ENCODE assay signal across 9 cellular contexts in the genomic region with DNA sequence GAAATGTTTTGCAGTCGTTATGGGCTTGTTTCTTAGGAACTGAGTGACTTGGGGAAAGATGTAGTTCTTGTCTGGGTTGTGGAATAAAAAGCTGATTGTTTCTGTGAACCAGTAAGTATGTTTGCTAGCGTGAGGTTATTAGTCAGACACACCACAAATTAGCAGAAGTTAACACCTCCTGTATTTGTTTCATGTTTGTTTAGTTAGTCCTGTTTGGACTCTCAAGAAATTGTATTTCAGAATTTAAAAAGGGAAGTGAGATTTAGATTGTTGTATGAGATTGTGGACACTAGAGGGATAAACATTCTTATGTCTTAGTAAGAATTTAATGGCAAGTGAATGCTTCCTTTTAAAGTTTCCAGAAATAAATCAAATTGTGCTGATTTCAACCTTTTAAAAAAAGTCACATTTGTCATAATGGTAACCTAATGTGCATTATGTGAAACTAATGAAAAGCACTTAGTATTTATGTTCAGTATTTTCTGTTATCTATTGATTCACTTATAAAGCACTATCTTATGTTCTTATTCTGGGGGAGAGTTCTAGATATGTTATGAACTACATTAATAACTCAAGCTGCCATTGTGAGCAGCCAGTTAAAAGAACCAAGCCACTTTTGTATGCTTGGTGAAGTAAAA. TPM values are rescaled to one million over a fixed set of nuclear protein-coding genes. Genes with fewer than 3 reads are reported as not detected.
DNase-seq lines count a peak whose midpoint lies in the region; ATAC-seq and TF ChIP-seq lines count a peak whose summit lies in the region.
"Had no signal": no experiment of that assay in that cellular context is flagged by ENCODE, and none has a peak within 500 bp of the region (broad histone marks: within the 10 kb centered on the region; RNA-seq: fewer than 3 reads in every experiment).

No MANE protein-coding gene starts in this region.

- H3K36me3 Mint-ChIP-seq in natural killer cell treated with Interleukin-12 subunit alpha and Interleukin-12 subunit beta and Interleukin-15 and Interleukin-18, amount 100 ng/mL, for 72 hours: peaks cover 9% of the 10 kb centered on the region
- H3K36me3 Mint-ChIP-seq in activated naive CD8-positive, alpha-beta T cell treated with anti-CD3 and anti-CD28 coated beads for 36 hours: peaks cover 15% of the 10 kb centered on the region

- intact Hi-C loops in cardiac septum (cut with DNase I): no loop called here
- intact Hi-C loops in adrenal gland (cut with DNase I): no loop called here

- DNase-seq in cardiac muscle cell (ENCODE audit: low read depth in 1 of 2, low spot score in 1 of 2): peak in 1 of 2 donors; percentile 45
- no peak for DNase-seq in cardiac septum (ENCODE audit: low spot score)
- DNase-seq in adrenal gland: no peak
- no peak for DNase-seq in natural killer cell treated with Interleukin-12 subunit alpha and Interleukin-12 subunit beta and Interleukin-15 and Interleukin-18, amount 100 ng/mL, for 72 hours (ENCODE audit: low spot score)
- no peak for DNase-seq in activated naive CD8-positive, alpha-beta T cell treated with anti-CD3 and anti-CD28 coated beads for 36 hours
- DNase-seq in glomerular visceral epithelial cell (ENCODE audit: extremely low spot score): no peak
- no peak for DNase-seq in anterior cingulate cortex (lab: John Stamatoyannopoulos, UW)

- H3K4me3 ChIP-seq in cardiac muscle cell (no peak overlapping the region), adrenal gland (no peak overlapping the region)
- H3K4me3 ChIP-seq: BLaER1 had no signal

- 55 to 65% (median 59%) methylated on average over 2 of the region's 2 CpGs for WGBS in adrenal gland, 4 donors

- H3K27me3 Mint-ChIP-seq in natural killer cell treated with Interleukin-12 subunit alpha and Interleukin-12 subunit beta and Interleukin-15 and Interleukin-18, amount 100 ng/mL, for 72 hours: no peaks in the 10 kb centered on the region
- H3K27me3 Mint-ChIP-seq in activated naive CD8-positive, alpha-beta T cell treated with anti-CD3 and anti-CD28 coated beads for 36 hours: no peaks in the 10 kb centered on the region

- peak overlapping the region; percentile 52 to 74 for H3K27ac Mint-ChIP-seq in natural killer cell treated with Interleukin-12 subunit alpha and Interleukin-12 subunit beta and Interleukin-15 and Interleukin-18, amount 100 ng/mL, for 72 hours
- no peak overlapping the region for H3K27ac Mint-ChIP-seq in activated naive CD8-positive, alpha-beta T cell treated with anti-CD3 and anti-CD28 coated beads for 36 hours

- peak; percentile 97 for ATAC-seq in HG03159 (IDR thresholded peaks at IDR 0.05; ENCODE audit: unreplicated experiment)
- peak in 1 of 2 donors; percentile 33 for ATAC-seq in natural killer cell treated with Interleukin-12 subunit alpha and Interleukin-12 subunit beta and Interleukin-15 and Interleukin-18, amount 100 ng/mL, for 72 hours

- H3K4me1 ChIP-seq in cardiac muscle cell (ENCODE audit: low read depth) (no peaks in the 10 kb centered on the region), adrenal gland (replicated peaks in 1 of 2) (peaks cover 4 to 16% of the 10 kb centered on the region in 2 donors)
- H3K4me1 ChIP-seq: BLaER1 had no signal

- H3K36me3 ChIP-seq in cardiac muscle cell (no peaks in the 10 kb centered on the region), adrenal gland (replicated peaks in 1 of 2) (peaks cover 0 to 7% of the 10 kb centered on the region in 2 donors)
- H3K36me3 ChIP-seq: BLaER1 had no signal

- no peaks in the 10 kb centered on the region for H3K9me3 Mint-ChIP-seq in natural killer cell treated with Interleukin-12 subunit alpha and Interleukin-12 subunit beta and Interleukin-15 and Interleukin-18, amount 100 ng/mL, for 72 hours
- H3K9me3 Mint-ChIP-seq in activated naive CD8-positive, alpha-beta T cell treated with anti-CD3 and anti-CD28 coated beads for 36 hours: no peaks in the 10 kb centered on the region

- H3K9me3 ChIP-seq in cardiac muscle cell (ENCODE audit: low read depth) (no peaks in the 10 kb centered on the region), adrenal gland (replicated peaks in 1 of 3) (no peaks in the 10 kb centered on the region)
- H3K9me3 ChIP-seq: BLaER1 had no signal

- H3K4me1 Mint-ChIP-seq in natural killer cell treated with Interleukin-12 subunit alpha and Interleukin-12 subunit beta and Interleukin-15 and Interleukin-18, amount 100 ng/mL, for 72 hours (ENCODE audit: low read depth in 2 of 2): peaks cover 32 to 33% of the 10 kb centered on the region in 2 donors
- H3K4me1 Mint-ChIP-seq in activated naive CD8-positive, alpha-beta T cell treated with anti-CD3 and anti-CD28 coated beads for 36 hours: peaks cover 5% of the 10 kb centered on the region

- H3K27ac ChIP-seq in cardiac muscle cell: no peak overlapping the region
- peak overlapping the region in 1 of 5 donors; percentile 41 for H3K27ac ChIP-seq in adrenal gland
- H3K27ac ChIP-seq: BLaER1 had no signal

- no peaks in the 10 kb centered on the region for H3K27me3 ChIP-seq in cardiac muscle cell
- no peaks in the 10 kb centered on the region for H3K27me3 ChIP-seq in adrenal gland
- H3K27me3 ChIP-seq: BLaER1 had no signal

- peak overlapping the region; percentile 40 for H3K4me3 Mint-ChIP-seq in natural killer cell treated with Interleukin-12 subunit alpha and Interleukin-12 subunit beta and Interleukin-15 and Interleukin-18, amount 100 ng/mL, for 72 hours
- H3K4me3 Mint-ChIP-seq in activated naive CD8-positive, alpha-beta T cell treated with anti-CD3 and anti-CD28 coated beads for 36 hours: no peak overlapping the region

- no peak for TF ChIP-seq POLR2A in adrenal gland (IDR thresholded peaks at IDR 0.05)

- TF ChIP-seq CTCF in cardiac muscle cell (IDR thresholded peaks at IDR 0.05; ENCODE audit: low read depth, low read length) (peak; percentile 32), adrenal gland (IDR thresholded peaks at IDR 0.05) (peak in 5 of 6 experiments; percentile 19 to 45 (median 37))

RNA-seq across cellular contexts. Expression of gene ATP10D, which starts 25.6 kb away (rescaled TPM):
- 6.3 and 7.7 TPM in 2 replicates for total RNA-seq in cardiac muscle cell
- polyA plus RNA-seq in cardiac muscle cell: 5.5 and 7.9 TPM in 2 replicates
- 11.6 TPM for total RNA-seq in cardiac septum
- 10 to 100 TPM; 13.6 to 50.2 (median 31.0) TPM for total RNA-seq in adrenal gland
- polyA plus RNA-seq in adrenal gland: 10 to 100 TPM in 1 of 3 donors, 1 to 10 TPM in 2; 3.8 to 17.3 (median 5.0) TPM
- total RNA-seq in natural killer cell treated with Interleukin-12 subunit alpha and Interleukin-12 subunit beta and Interleukin-15 and Interleukin-18, amount 100 ng/mL, for 72 hours: 10 to 100 TPM in 1 of 2 donors, 1 to 10 TPM in 1; 9.9 to 36.7 TPM
- total RNA-seq in activated naive CD8-positive, alpha-beta T cell treated with anti-CD3 and anti-CD28 coated beads for 36 hours: 1 to 10 TPM; 7.9 to 9.8 TPM

RNA-seq across cellular contexts. Expression of gene COMMD8, which starts 47.1 kb away (rescaled TPM):
- total RNA-seq in cardiac muscle cell (7.3 and 11.8 TPM in 2 replicates), cardiac septum (21.1 TPM), adrenal gland (10 to 100 TPM in 7 of 8 donors, 1 to 10 TPM in 1; 9.8 to 33.2 (median 16.1) TPM)
- polyA plus RNA-seq in cardiac muscle cell (30.9 and 41.1 TPM in 2 replicates), adrenal gland (10 to 100 TPM in 2 of 3 donors, 1 to 10 TPM in 1; 6.3 to 20.2 (median 12.8) TPM)
- total RNA-seq in natural killer cell treated with Interleukin-12 subunit alpha and Interleukin-12 subunit beta and Interleukin-15 and Interleukin-18, amount 100 ng/mL, for 72 hours: 10 to 100 TPM; 13.7 to 23.3 TPM
- 10 to 100 TPM; 32.4 to 32.8 TPM for total RNA-seq in activated naive CD8-positive, alpha-beta T cell treated with anti-CD3 and anti-CD28 coated beads for 36 hours
